In the genomic region with DNA sequence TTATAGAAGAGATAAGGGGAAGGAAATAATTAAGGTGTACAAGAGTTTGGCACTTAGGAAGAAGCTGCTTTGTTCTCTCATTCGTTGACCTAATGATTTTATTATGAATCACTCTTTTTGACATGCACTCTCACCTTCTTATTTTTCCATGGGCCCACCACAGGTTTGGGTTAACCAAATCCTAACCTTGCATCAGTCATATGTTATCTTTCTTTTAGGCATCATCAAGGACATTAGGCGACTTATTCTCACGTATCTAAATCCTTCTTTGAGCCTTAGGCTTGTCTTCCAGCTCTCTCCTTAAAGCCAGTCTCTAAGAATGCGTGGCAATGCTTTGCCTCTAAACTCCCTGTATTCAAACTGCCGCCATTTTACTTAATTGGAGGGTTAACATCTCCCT, we compare ENCODE assay signal across 29 cellular contexts.
"Had no signal": no experiment of that assay in that cellular context is flagged by ENCODE, and none has a peak within 500 bp of the region (broad histone marks: within the 10 kb centered on the region; RNA-seq: fewer than 3 reads in every experiment).

No MANE protein-coding gene starts in this region.

- H3K27me3 ChIP-seq: brain microvascular endothelial cell, SJCRH30 had no signal

- H3K27ac Mint-ChIP-seq: activated CD4-positive, alpha-beta memory T cell treated with anti-CD3 and anti-CD28 coated beads, Interleukin-2, amount 10 ng/mL, durations not matched to agents 7 days and 5 days; activated naive CD4-positive, alpha-beta T cell treated with anti-CD3 and anti-CD28 coated beads, Interleukin-2, amount 50 U/mL, for 24 hours; activated T-cell treated with anti-CD3 and anti-CD28 coated beads, Interleukin-2, amount 50 U/mL, for 24 hours; activated T-helper 2 cell treated with anti-CD3 and anti-CD28 coated beads, Interferon-gamma antibody, Interleukin-2, Interleukin-4, amounts not matched to agents 10 μg/mL and 5 μg/mL and 100 μg/mL, durations not matched to agents 14 hours and 24 hours and 36 hours had no signal

- H3K27me3 Mint-ChIP-seq: activated CD4-positive, alpha-beta memory T cell treated with anti-CD3 and anti-CD28 coated beads, Interleukin-2, amount 10 ng/mL, durations not matched to agents 7 days and 5 days had no signal

- H3K4me3 ChIP-seq: SJCRH30, SK-N-MC had no signal

- H3K27ac ChIP-seq: brain microvascular endothelial cell, SJCRH30, SK-N-MC, WERI-Rb-1 had no signal

- ATAC-seq: Panc1 had no signal

- H3K4me3 Mint-ChIP-seq: activated CD4-positive, alpha-beta memory T cell treated with anti-CD3 and anti-CD28 coated beads, Interleukin-2, amount 10 ng/mL, durations not matched to agents 7 days and 5 days; activated naive CD4-positive, alpha-beta T cell treated with anti-CD3 and anti-CD28 coated beads, Interleukin-2, amount 50 U/mL, for 24 hours; activated T-cell treated with anti-CD3 and anti-CD28 coated beads, Interleukin-2, amount 50 U/mL, for 24 hours had no signal

- DNase-seq: activated CD4-positive, alpha-beta memory T cell treated with anti-CD3 and anti-CD28 coated beads, Interleukin-2, amount 10 ng/mL, durations not matched to agents 7 days and 5 days; activated CD4-positive, alpha-beta T cell treated with anti-CD3 and anti-CD28 coated beads for 1 hour; activated CD4-positive, alpha-beta T cell treated with anti-CD3 and anti-CD28 coated beads for 48 hours; activated CD4-positive, CD25-positive, alpha-beta regulatory T cell; activated gamma-delta T cell; activated naive CD4-positive, alpha-beta T cell treated with Interleukin-2 at 50 U/mL for 16 hours; activated T-cell treated with anti-CD3 and anti-CD28 coated beads, Interleukin-2, amount 50 U/mL, for 24 hours; aorta; brain microvascular endothelial cell; central memory CD4-positive, alpha-beta T cell; MM.1S; MV-4-11; NCI-H1092; NCI-H1436 treated with DMSO at 0.1 percent for 48 hours; NCI-H1694 treated with DMSO at 0.1 percent for 48 hours; NCI-H2029; NCI-H345; NCI-H524 treated with DMSO at 0.1 percent for 48 hours; NCI-H748 treated with DMSO at 0.1 percent for 48 hours; NK-92 treated with Interleukin-12 subunit alpha and Interleukin-12 subunit beta, amount 100 ng/mL, for 24 hours; OCI-M1; SHP77; SJCRH30; T1000; WERI-Rb-1 had no signal

- H3K9me3 Mint-ChIP-seq: activated CD4-positive, alpha-beta memory T cell treated with anti-CD3 and anti-CD28 coated beads, Interleukin-2, amount 10 ng/mL, durations not matched to agents 7 days and 5 days; activated naive CD4-positive, alpha-beta T cell treated with anti-CD3 and anti-CD28 coated beads, Interleukin-2, amount 50 U/mL, for 24 hours; activated T-cell treated with anti-CD3 and anti-CD28 coated beads, Interleukin-2, amount 50 U/mL, for 24 hours; activated T-helper 2 cell treated with anti-CD3 and anti-CD28 coated beads, Interferon-gamma antibody, Interleukin-2, Interleukin-4, amounts not matched to agents 10 μg/mL and 5 μg/mL and 100 μg/mL, durations not matched to agents 14 hours and 24 hours and 36 hours had no signal

- H3K36me3 Mint-ChIP-seq: activated naive CD4-positive, alpha-beta T cell treated with anti-CD3 and anti-CD28 coated beads, Interleukin-2, amount 50 U/mL, for 24 hours had no signal

- H3K4me1 Mint-ChIP-seq: activated CD4-positive, alpha-beta memory T cell treated with anti-CD3 and anti-CD28 coated beads, Interleukin-2, amount 10 ng/mL, durations not matched to agents 7 days and 5 days had no signal

- H3K9me3 ChIP-seq: SJCRH30 had no signal

- H3K36me3 ChIP-seq: brain microvascular endothelial cell had no signal
